ENCODE assay signal across 8 cellular contexts in the genomic region with DNA sequence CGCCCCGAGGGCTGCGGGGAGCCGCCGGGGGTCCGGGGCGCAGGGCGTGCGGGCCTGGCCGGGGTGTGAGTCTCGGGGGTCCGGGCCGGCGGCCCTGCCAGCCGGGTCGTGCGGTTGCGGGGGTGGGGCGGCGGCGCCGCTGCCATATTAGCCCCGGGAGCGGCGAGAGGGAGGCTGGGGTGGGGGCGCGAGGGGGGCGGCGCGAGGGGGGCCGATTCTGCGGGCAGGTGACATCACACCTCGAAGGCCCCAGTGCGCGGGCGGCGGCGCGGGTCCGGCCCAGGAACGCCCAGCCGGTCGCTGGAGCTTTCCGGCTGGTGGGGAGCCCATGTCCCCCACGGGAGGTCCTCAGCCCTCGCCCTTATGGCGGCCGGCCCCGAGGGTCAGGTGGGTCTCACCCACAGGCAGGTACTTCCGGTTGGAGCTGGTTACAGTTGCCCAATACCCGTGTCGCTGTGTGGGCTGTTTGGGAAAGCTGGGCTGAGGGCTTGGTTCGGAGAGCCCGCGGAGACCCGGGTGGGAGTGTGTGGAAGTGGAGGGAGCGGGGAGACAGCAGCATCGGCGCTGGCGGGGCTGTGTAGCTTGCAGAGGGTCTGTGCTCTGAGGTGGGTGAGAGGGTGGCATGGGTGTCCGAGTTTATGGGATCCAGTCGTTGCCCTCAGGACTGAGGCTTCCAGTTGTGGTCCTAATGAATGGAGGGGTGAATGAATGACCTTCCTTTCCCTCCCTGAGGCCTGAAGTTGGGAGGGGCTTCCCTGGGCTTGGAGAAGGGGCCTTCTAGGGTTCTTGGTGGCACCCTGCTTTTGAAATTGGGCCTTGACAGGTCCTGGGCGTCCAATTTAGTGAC. TPM values are rescaled to one million over a fixed set of nuclear protein-coding genes. Genes with fewer than 3 reads are reported as not detected.
A peak's percentile ranks its signal among the peaks of the same experiment; 100 is the strongest.
DNase-seq lines count a peak whose midpoint lies in the region; ATAC-seq and TF ChIP-seq lines count a peak whose summit lies in the region.

No MANE protein-coding gene starts in this region.

- TF ChIP-seq CTCF in GM12865 (IDR thresholded peaks at IDR 0.05; ENCODE audit: insufficient read depth, low read depth, low read length, missing control alignments), result no peak
- TF ChIP-seq CTCF in choroid plexus epithelial cell (conservative IDR thresholded peaks at IDR 0.05; ENCODE audit: low read depth, low read length), result no peak

- peaks cover 61% of the 10 kb centered on the region for H3K4me1 ChIP-seq in mucosa of stomach (ENCODE audit: control insufficient read depth, insufficient read depth, low read length)
- no peaks in the 10 kb centered on the region for H3K4me1 ChIP-seq in aorta (ENCODE audit: control insufficient read depth in 1 of 2, insufficient read depth in 2 of 2, low read length in 2 of 2)

- 1 to 2% methylated on average over 19 to 63 of the region's 63 CpGs for WGBS in aorta, 2 donors

- H3K36me3 ChIP-seq in mucosa of stomach (ENCODE audit: control insufficient read depth, insufficient read depth, low read length) (no peaks in the 10 kb centered on the region), aorta (ENCODE audit: control insufficient read depth in 1 of 2, insufficient read depth in 2 of 2, low read length in 1 of 2) (no peaks in the 10 kb centered on the region)

- H3K27ac ChIP-seq in aorta (ENCODE audit: low read depth in 1 of 2, low read length in 2 of 2), result peak overlapping the region; percentile 61 to 83

- DNase-seq in GM12865 (ENCODE audit: low read depth) (peak; percentile 42), RPMI8226 (peak; percentile 44), choroid plexus epithelial cell (ENCODE audit: low read depth) (no peak), aorta (peak; percentile 66 to 78), SIG-M5 (lab: John Stamatoyannopoulos, UW) (no peak), islet precursor cell (no peak), NCI-H2029 treated with DMSO at 0.1 percent for 48 hours (lab: John Stamatoyannopoulos, UW) (no peak)

- H3K4me3 ChIP-seq in GM12865 (ENCODE audit: low read depth, low read length), result peak overlapping the region; percentile 95
- peak overlapping the region; percentile 85 for H3K4me3 ChIP-seq in choroid plexus epithelial cell (ENCODE audit: low read depth, low read length)
- peak overlapping the region; percentile 81 for H3K4me3 ChIP-seq in mucosa of stomach (ENCODE audit: low read length)
- H3K4me3 ChIP-seq in aorta (ENCODE audit: low read length in 2 of 2), result peak overlapping the region; percentile 86 to 94

- peak overlapping the region; percentile 87 for H3K9ac ChIP-seq in mucosa of stomach (ENCODE audit: low read length)

- H3K27me3 ChIP-seq in mucosa of stomach (ENCODE audit: control insufficient read depth, insufficient read depth, low read length) (peaks cover 3% of the 10 kb centered on the region), aorta (ENCODE audit: control insufficient read depth in 1 of 2, insufficient read depth in 2 of 2, low read length in 1 of 2) (no peaks in the 10 kb centered on the region)

- intact Hi-C loops in aorta (cut with DNase I), result no loop called here

- ATAC-seq in aorta (ENCODE audit: low FRiP score), result no peak

- no peaks in the 10 kb centered on the region for H3K9me3 ChIP-seq in mucosa of stomach (ENCODE audit: control insufficient read depth, low read length)
- no peaks in the 10 kb centered on the region for H3K9me3 ChIP-seq in aorta (ENCODE audit: control insufficient read depth, low read length)

RNA-seq across cellular contexts. Expression of a gene that starts 0.8 kb away (rescaled TPM):
- 100 to 1,000 TPM; 116 to 119 TPM for total RNA-seq in aorta
- polyA plus RNA-seq in aorta, result 100 to 1,000 TPM in 1 of 2 donors, 10 to 100 TPM in 1; 67.9 to 108 TPM

RNA-seq across cellular contexts. Expression of a gene that starts 5.6 kb away (rescaled TPM):
- 10 to 100 TPM; 22.0 to 44.6 TPM for total RNA-seq in aorta
- 10 to 100 TPM; 19.5 to 48.6 TPM for polyA plus RNA-seq in aorta

RNA-seq across cellular contexts. Expression of a gene that starts 16.7 kb away (rescaled TPM):
- not detected for total RNA-seq in aorta
- polyA plus RNA-seq in aorta, result 1 to 10 TPM in 1 of 2 donors, under 1 TPM in 1; 0.38 to 1.2 TPM

RNA-seq across cellular contexts. Expression of a gene that starts 23.3 kb away (rescaled TPM):
- total RNA-seq in aorta, result 10 to 100 TPM; 43.0 to 46.4 TPM
- 10 to 100 TPM; 12.7 to 17.9 TPM for polyA plus RNA-seq in aorta

RNA-seq across cellular contexts. Expression of a gene that starts 39.6 kb away (rescaled TPM):
- 10 to 100 TPM in 1 of 2 donors, 1 to 10 TPM in 1; 6.9 to 15.6 TPM for total RNA-seq in aorta
- polyA plus RNA-seq in aorta, result 1 to 10 TPM in 1 of 2 donors, under 1 TPM in 1; 0.38 to 3.0 TPM

Comparison
In these comparisons a context has a peak if more than half of its experiments do, and no peak if none do; other contexts are left out.
1. DNase-seq: peak in GM12865 (single experiment), RPMI8226 (single experiment) and aorta (2 of 2); none in choroid plexus epithelial cell (single experiment), SIG-M5 (single experiment), islet precursor cell (single experiment) and NCI-H2029 treated with DMSO at 0.1 percent for 48 hours (single experiment).
2. Peak in every context shown above with its lines, with median percentiles within 50 percentile points of each other: H3K4me3 ChIP-seq.